In genomic region chr6:63351995-63352586, GRCh38 we compare ENCODE assay signal across 8 cellular contexts. TPM values are rescaled to one million over a fixed set of nuclear protein-coding genes. Genes with fewer than 3 reads are reported as not detected.
DNase-seq lines count a peak whose midpoint lies in the region; ATAC-seq and TF ChIP-seq lines count a peak whose summit lies in the region.

No MANE protein-coding gene starts in this region.

- DNase-seq in NCI-H345 (lab: John Stamatoyannopoulos, UW) (peak; percentile 5), NCI-H345 treated with DMSO at 0.1 percent for 48 hours (lab: John Stamatoyannopoulos, UW; ENCODE audit: unreplicated experiment) (no peak), brain microvascular endothelial cell (no peak), NCI-H1930 (lab: John Stamatoyannopoulos, UW) (no peak)
- DNase-seq in natural killer cell treated with Interleukin-12 subunit alpha and Interleukin-12 subunit beta and Interleukin-15 and Interleukin-18, amount 100 ng/mL, for 72 hours (ENCODE audit: low spot score) = no peak
- no peak for DNase-seq in activated naive CD4-positive, alpha-beta T cell (lab: John Stamatoyannopoulos, UW)

- no peak overlapping the region for H3K4me3 ChIP-seq in brain microvascular endothelial cell (ENCODE audit: low read depth, low read length)

- no peak overlapping the region for H3K27ac ChIP-seq in brain microvascular endothelial cell

- peak overlapping the region; percentile 61 to 95 (median 84) for H3K27ac Mint-ChIP-seq in IgD-negative memory B cell
- H3K27ac Mint-ChIP-seq in natural killer cell treated with Interleukin-12 subunit alpha and Interleukin-12 subunit beta and Interleukin-15 and Interleukin-18, amount 100 ng/mL, for 72 hours = peak overlapping the region; percentile 76 to 79

- no peaks in the 10 kb centered on the region for H3K36me3 ChIP-seq in brain microvascular endothelial cell (replicated peaks)

- in situ Hi-C loops in brain microvascular endothelial cell (cut with HindIII; ENCODE audit: low pct_ligation_motif_present, low sequenced_read_pairs) = no loop called here

- peaks cover 2 to 5% (median 5%) of the 10 kb centered on the region in 3 donors for H3K9me3 Mint-ChIP-seq in IgD-negative memory B cell
- no peaks in the 10 kb centered on the region for H3K9me3 Mint-ChIP-seq in natural killer cell treated with Interleukin-12 subunit alpha and Interleukin-12 subunit beta and Interleukin-15 and Interleukin-18, amount 100 ng/mL, for 72 hours

- H3K4me1 Mint-ChIP-seq in IgD-negative memory B cell = peaks cover 19 to 22% (median 21%) of the 10 kb centered on the region in 3 donors
- peaks cover 20 to 39% of the 10 kb centered on the region in 2 donors for H3K4me1 Mint-ChIP-seq in natural killer cell treated with Interleukin-12 subunit alpha and Interleukin-12 subunit beta and Interleukin-15 and Interleukin-18, amount 100 ng/mL, for 72 hours (ENCODE audit: low read depth in 2 of 2)

- peak overlapping the region; percentile 64 to 92 (median 78) for H3K4me3 Mint-ChIP-seq in IgD-negative memory B cell
- peak overlapping the region; percentile 78 for H3K4me3 Mint-ChIP-seq in natural killer cell treated with Interleukin-12 subunit alpha and Interleukin-12 subunit beta and Interleukin-15 and Interleukin-18, amount 100 ng/mL, for 72 hours

- peak; percentile 29 for TF ChIP-seq CTCF in brain microvascular endothelial cell (IDR thresholded peaks at IDR 0.05; ENCODE audit: low read depth, low read length, missing control alignments)

- peak; percentile 29 for ATAC-seq in GM21526 (IDR thresholded peaks at IDR 0.05; ENCODE audit: low FRiP score, unreplicated experiment)
- ATAC-seq in natural killer cell treated with Interleukin-12 subunit alpha and Interleukin-12 subunit beta and Interleukin-15 and Interleukin-18, amount 100 ng/mL, for 72 hours = peak in 1 of 2 donors; percentile 45

- no peaks in the 10 kb centered on the region for H3K36me3 Mint-ChIP-seq in IgD-negative memory B cell
- no peaks in the 10 kb centered on the region for H3K36me3 Mint-ChIP-seq in natural killer cell treated with Interleukin-12 subunit alpha and Interleukin-12 subunit beta and Interleukin-15 and Interleukin-18, amount 100 ng/mL, for 72 hours

- H3K27me3 Mint-ChIP-seq in IgD-negative memory B cell = peaks cover 1% of the 10 kb centered on the region
- H3K27me3 Mint-ChIP-seq in natural killer cell treated with Interleukin-12 subunit alpha and Interleukin-12 subunit beta and Interleukin-15 and Interleukin-18, amount 100 ng/mL, for 72 hours = no peaks in the 10 kb centered on the region

- H3K27me3 ChIP-seq in brain microvascular endothelial cell (replicated peaks) = no peaks in the 10 kb centered on the region

RNA-seq across cellular contexts. Expression of gene LGSN, which starts 32.3 kb away (rescaled TPM):
- polyA plus RNA-seq in IgD-negative memory B cell = not detected
- not detected for total RNA-seq in natural killer cell treated with Interleukin-12 subunit alpha and Interleukin-12 subunit beta and Interleukin-15 and Interleukin-18, amount 100 ng/mL, for 72 hours
